ENCODE assay signal across 8 cellular contexts in genomic region chr7:131327049-131327625, GRCh38. TPM values are rescaled to one million over a fixed set of nuclear protein-coding genes. Genes with fewer than 3 reads are reported as not detected.
DNase-seq lines count a peak whose midpoint lies in the region; ATAC-seq and TF ChIP-seq lines count a peak whose summit lies in the region.

No MANE protein-coding gene starts in this region.

- TF ChIP-seq CTCF in GM20000 (IDR thresholded peaks at IDR 0.05; ENCODE audit: extremely low read depth, missing control alignments), result no peak
- TF ChIP-seq CTCF in WTC11 (IDR thresholded peaks at IDR 0.05), result no peak
- no peak for TF ChIP-seq CTCF in fibroblast of the aortic adventitia (IDR thresholded peaks at IDR 0.05; ENCODE audit: insufficient read depth, low read length)

- TF ChIP-seq RAD21 in Ishikawa (IDR thresholded peaks at IDR 0.05; ENCODE audit: low read depth), result no peak

- H3K27me3 Mint-ChIP-seq in WTC11 (ENCODE audit: low read depth), result no peaks in the 10 kb centered on the region
- H3K27me3 Mint-ChIP-seq in natural killer cell treated with Interleukin-12 subunit alpha and Interleukin-12 subunit beta and Interleukin-15 and Interleukin-18, amount 100 ng/mL, for 72 hours, result peaks cover 0 to 3% of the 10 kb centered on the region in 2 donors

- peak; percentile 38 for ATAC-seq in WTC11
- peak in 1 of 2 donors; percentile 21 for ATAC-seq in natural killer cell treated with Interleukin-12 subunit alpha and Interleukin-12 subunit beta and Interleukin-15 and Interleukin-18, amount 100 ng/mL, for 72 hours
- ATAC-seq in HG03097 (IDR thresholded peaks at IDR 0.05; ENCODE audit: low FRiP score, unreplicated experiment), result no peak

- DNase-seq in DMS153 treated with DMSO at 0.1 percent for 48 hours (lab: John Stamatoyannopoulos, UW; ENCODE audit: unreplicated experiment) (peak; percentile 43), DMS153 (lab: John Stamatoyannopoulos, UW) (no peak), GM20000 (ENCODE audit: low spot score) (peak; percentile 42), WTC11 (ENCODE audit: low spot score) (no peak), fibroblast of the aortic adventitia (ENCODE audit: low read depth) (peak; percentile 77)
- DNase-seq in natural killer cell treated with Interleukin-12 subunit alpha and Interleukin-12 subunit beta and Interleukin-15 and Interleukin-18, amount 100 ng/mL, for 72 hours (ENCODE audit: low spot score), result no peak

- CTCF ChIA-PET in WTC11 (lab: Charles Lee), result interaction anchor here (0.9 to 1.9 kb wide), 5 partner anchors 10 to 430 kb away, joined by 3 to 8 read pairs (median 4); no protein-coding TSS in a partner anchor

- TF ChIP-seq EP300 in Ishikawa (IDR thresholded peaks at IDR 0.05; ENCODE audit: borderline replicate concordance), result no peak

- H3K9me3 Mint-ChIP-seq in WTC11, result no peaks in the 10 kb centered on the region
- no peaks in the 10 kb centered on the region for H3K9me3 Mint-ChIP-seq in natural killer cell treated with Interleukin-12 subunit alpha and Interleukin-12 subunit beta and Interleukin-15 and Interleukin-18, amount 100 ng/mL, for 72 hours

- H3K4me1 Mint-ChIP-seq in WTC11, result peaks cover 44% of the 10 kb centered on the region
- H3K4me1 Mint-ChIP-seq in natural killer cell treated with Interleukin-12 subunit alpha and Interleukin-12 subunit beta and Interleukin-15 and Interleukin-18, amount 100 ng/mL, for 72 hours (ENCODE audit: low read depth in 2 of 2), result peaks cover 38 to 55% of the 10 kb centered on the region in 2 donors

- peak overlapping the region; percentile 90 for H3K4me3 ChIP-seq in fibroblast of the aortic adventitia (ENCODE audit: low read depth, low read length)

- H3K4me3 Mint-ChIP-seq in WTC11, result peak overlapping the region; percentile 97
- H3K4me3 Mint-ChIP-seq in natural killer cell treated with Interleukin-12 subunit alpha and Interleukin-12 subunit beta and Interleukin-15 and Interleukin-18, amount 100 ng/mL, for 72 hours, result peak overlapping the region; percentile 92

- peak overlapping the region; percentile 100 for H3K27ac Mint-ChIP-seq in WTC11
- H3K27ac Mint-ChIP-seq in natural killer cell treated with Interleukin-12 subunit alpha and Interleukin-12 subunit beta and Interleukin-15 and Interleukin-18, amount 100 ng/mL, for 72 hours, result peak overlapping the region; percentile 95 to 96

- POLR2A ChIA-PET in WTC11 (lab: Charles Lee), result interaction anchor here (1.5 kb wide), 1 partner anchor 217 kb away, joined by 5 read pairs; no protein-coding TSS in a partner anchor

- H3K36me3 Mint-ChIP-seq in WTC11, result 0 out of 2 replicates have a peak, but pooled peaks cover 4% of the 10 kb centered on the region
- peaks cover 5% of the 10 kb centered on the region for H3K36me3 Mint-ChIP-seq in natural killer cell treated with Interleukin-12 subunit alpha and Interleukin-12 subunit beta and Interleukin-15 and Interleukin-18, amount 100 ng/mL, for 72 hours

TF ChIP-seq in Ishikawa, 13 proteins besides CTCF, POLR2A, EP300 and RAD21:
- TF ChIP-seq CEBPB (IDR thresholded peaks at IDR 0.05), result no peak
- TF ChIP-seq REST (IDR thresholded peaks at IDR 0.05; ENCODE audit: low read depth), result peak; percentile 42; the same call in 1 of the 2 replicates
TF ChIP-seq in Ishikawa: peak in this region for 1.

TF ChIP-seq in WTC11, 78 proteins besides CTCF, POLR2A, EP300 and RAD21 (continues in another document):
- TF ChIP-seq HMGXB4 (CRISPR knock-in tag; IDR thresholded peaks at IDR 0.05) (no peak), ZNF232 (CRISPR knock-in tag; IDR thresholded peaks at IDR 0.05) (no peak), SMAD3 (CRISPR knock-in tag; IDR thresholded peaks at IDR 0.05; ENCODE audit: borderline replicate concordance) (no peak), FOXK1 (CRISPR knock-in tag; IDR thresholded peaks at IDR 0.05) (no peak), CBFB (CRISPR knock-in tag; IDR thresholded peaks at IDR 0.05; ENCODE audit: low read depth) (no peak), ZMAT4 (CRISPR knock-in tag; IDR thresholded peaks at IDR 0.05) (no peak), TEAD4 (CRISPR knock-in tag; IDR thresholded peaks at IDR 0.05) (no peak), GTF2I (CRISPR knock-in tag; conservative IDR thresholded peaks at IDR 0.05) (no peak), USF1 (CRISPR knock-in tag; IDR thresholded peaks at IDR 0.05) (no peak; the same call in 1 of the 2 replicates), AFF4 (CRISPR knock-in tag; IDR thresholded peaks at IDR 0.05; ENCODE audit: borderline replicate concordance) (no peak), PRDM15 (CRISPR knock-in tag; IDR thresholded peaks at IDR 0.05) (no peak)

RNA-seq across cellular contexts. Expression of gene MKLN1, which starts 0.5 kb away (rescaled TPM):
- total RNA-seq in WTC11 (2021) (37.6 to 40.9 TPM (median 40.5 TPM) in 3 replicates), fibroblast of the aortic adventitia (ENCODE audit: low replicate concordance) (41.5 and 71.9 TPM in 2 replicates)
- total RNA-seq in natural killer cell treated with Interleukin-12 subunit alpha and Interleukin-12 subunit beta and Interleukin-15 and Interleukin-18, amount 100 ng/mL, for 72 hours, result 10 to 100 TPM; 46.7 to 56.2 TPM

Comparison
In these comparisons a context has a peak if more than half of its experiments do, and no peak if none do; other contexts are left out.
1. DNase-seq: peak in DMS153 treated with DMSO at 0.1 percent for 48 hours (single experiment), GM20000 (single experiment) and fibroblast of the aortic adventitia (single experiment); none in DMS153 (single experiment), WTC11 (single experiment) and natural killer cell treated with Interleukin-12 subunit alpha and Interleukin-12 subunit beta and Interleukin-15 and Interleukin-18, amount 100 ng/mL, for 72 hours (single experiment).